28 cellular contexts compared by ENCODE assay signal in the genomic region with DNA sequence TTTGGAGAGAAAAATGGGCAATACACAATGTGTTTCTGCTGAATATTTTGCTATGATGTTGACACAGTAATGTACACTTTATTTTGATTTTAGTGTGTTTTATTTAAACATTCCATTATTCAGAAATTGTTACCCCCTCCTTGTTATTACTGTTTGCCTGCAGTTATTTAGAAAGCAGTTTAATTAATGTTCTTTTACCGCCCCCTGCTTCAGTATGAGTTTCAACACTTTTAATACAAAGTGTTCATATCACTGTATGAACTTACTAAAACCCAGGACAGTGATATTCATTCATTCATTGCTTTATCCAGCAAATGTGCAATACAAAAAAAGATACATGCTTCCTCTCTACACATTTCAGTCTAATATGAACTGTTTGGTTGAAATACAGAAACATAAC.
"Had no signal": no experiment of that assay in that cellular context is flagged by ENCODE, and none has a peak within 500 bp of the region (broad histone marks: within the 10 kb centered on the region; RNA-seq: fewer than 3 reads in every experiment).

No MANE protein-coding gene starts in this region.

- H3K36me3 Mint-ChIP-seq: activated CD8-positive, alpha-beta memory T cell treated with anti-CD3 and anti-CD28 coated beads, Interleukin-2, amount 10 ng/mL, durations not matched to agents 7 days and 5 days; activated naive CD4-positive, alpha-beta T cell treated with anti-CD3 and anti-CD28 coated beads, Interleukin-2, amount 10 ng/mL, durations not matched to agents 7 days and 5 days; natural killer cell treated with Interleukin-12 subunit alpha and Interleukin-12 subunit beta and Interleukin-15 and Interleukin-18, amount 100 ng/mL, for 72 hours had no signal

- H3K27ac Mint-ChIP-seq: activated CD4-positive, alpha-beta T cell treated with anti-CD3 and anti-CD28 coated beads, Interleukin-2, amount 10 ng/mL, durations not matched to agents 7 days and 5 days; activated CD8-positive, alpha-beta memory T cell treated with anti-CD3 and anti-CD28 coated beads, Interleukin-2, amount 10 ng/mL, durations not matched to agents 7 days and 5 days; activated CD8-positive, alpha-beta T cell treated with anti-CD3 and anti-CD28 coated beads for 36 hours; activated naive CD4-positive, alpha-beta T cell treated with anti-CD3 and anti-CD28 coated beads, Interleukin-2, amount 10 ng/mL, durations not matched to agents 7 days and 5 days; dendritic cell treated with granulocyte-macrophage colony-stimulating factor and Interleukin-4, amounts not matched to agents 40 ng/mL and 50 ng/mL, for 4 days; natural killer cell treated with Interleukin-12 subunit alpha and Interleukin-12 subunit beta and Interleukin-15 and Interleukin-18, amount 100 ng/mL, for 72 hours; stimulated activated naive CD8-positive, alpha-beta T cell treated with anti-CD3 and anti-CD28 coated beads, Interleukin-15, Interleukin-2, amounts not matched to agents 100 ng/mL and 50 ng/mL, for 24 hours; T-helper 2 cell treated with Interferon-gamma antibody and Interleukin-4, amounts not matched to agents 5 μg/mL and 100 μg/mL, for 36 hours had no signal

- H3K27me3 ChIP-seq: cardiac muscle cell, esophagus muscularis mucosa, neutrophil, pancreas, right atrium auricular region, thyroid gland, upper lobe of right lung had no signal

- H3K27ac ChIP-seq: cardiac muscle cell, esophagus muscularis mucosa, neutrophil, pancreas, psoas muscle, right atrium auricular region, thyroid gland, upper lobe of right lung, WERI-Rb-1 had no signal

- H3K4me1 ChIP-seq: pancreas, thyroid gland, upper lobe of right lung had no signal

- H3K4me3 ChIP-seq: cardiac muscle cell, esophagus muscularis mucosa, pancreas, psoas muscle, right atrium auricular region, thyroid gland, upper lobe of right lung had no signal

- DNase-seq: activated CD4-positive, alpha-beta T cell treated with anti-CD3 and anti-CD28 coated beads, Interleukin-2, amount 10 ng/mL, durations not matched to agents 7 days and 5 days; activated CD4-positive, CD25-positive, alpha-beta regulatory T cell treated with anti-CD3 and anti-CD28 coated beads, Interleukin-2, amount 50 U/mL, for 72 hours; activated CD8-positive, alpha-beta memory T cell treated with anti-CD3 and anti-CD28 coated beads, Interleukin-2, amount 10 ng/mL, durations not matched to agents 7 days and 5 days; activated CD8-positive, alpha-beta T cell treated with anti-CD3 and anti-CD28 coated beads for 36 hours; activated effector memory CD4-positive, alpha-beta T cell treated with anti-CD3 and anti-CD28 coated beads, Interleukin-2, amount 50 U/mL, for 16 hours; activated naive CD4-positive, alpha-beta T cell treated with anti-CD3 and anti-CD28 coated beads, Interleukin-2, amount 10 ng/mL, durations not matched to agents 7 days and 5 days; activated T-cell treated with anti-CD3 and anti-CD28 coated beads for 4 hours; amygdala; effector memory CD4-positive, alpha-beta T cell; head of caudate nucleus; left ventricle myocardium superior; pancreas; psoas muscle; stimulated activated CD4-positive, alpha-beta T cell treated with anti-CD3 and anti-CD28 coated beads, Interleukin-12 subunit alpha, Interleukin-12 subunit beta, amount 100 ng/mL, for 4 hours; substantia nigra; thyroid gland; upper lobe of right lung; WERI-Rb-1 had no signal

- ATAC-seq: activated CD8-positive, alpha-beta memory T cell treated with anti-CD3 and anti-CD28 coated beads, Interleukin-2, amount 10 ng/mL, durations not matched to agents 7 days and 5 days; activated CD8-positive, alpha-beta T cell treated with anti-CD3 and anti-CD28 coated beads for 36 hours; natural killer cell treated with Interleukin-12 subunit alpha and Interleukin-12 subunit beta and Interleukin-15 and Interleukin-18, amount 100 ng/mL, for 72 hours; pancreas; upper lobe of right lung had no signal

- FAIRE-seq: frontal cortex, islet of Langerhans, pancreas had no signal

- H3K4me3 Mint-ChIP-seq: activated CD4-positive, alpha-beta T cell treated with anti-CD3 and anti-CD28 coated beads, Interleukin-2, amount 10 ng/mL, durations not matched to agents 7 days and 5 days; activated CD8-positive, alpha-beta memory T cell treated with anti-CD3 and anti-CD28 coated beads, Interleukin-2, amount 10 ng/mL, durations not matched to agents 7 days and 5 days; activated CD8-positive, alpha-beta T cell treated with anti-CD3 and anti-CD28 coated beads for 36 hours; activated naive CD4-positive, alpha-beta T cell treated with anti-CD3 and anti-CD28 coated beads, Interleukin-2, amount 10 ng/mL, durations not matched to agents 7 days and 5 days; dendritic cell treated with granulocyte-macrophage colony-stimulating factor and Interleukin-4, amounts not matched to agents 40 ng/mL and 50 ng/mL, for 4 days; natural killer cell treated with Interleukin-12 subunit alpha and Interleukin-12 subunit beta and Interleukin-15 and Interleukin-18, amount 100 ng/mL, for 72 hours; stimulated activated naive CD8-positive, alpha-beta T cell treated with anti-CD3 and anti-CD28 coated beads, Interleukin-15, Interleukin-2, amounts not matched to agents 100 ng/mL and 50 ng/mL, for 24 hours; T-helper 2 cell treated with Interferon-gamma antibody and Interleukin-4, amounts not matched to agents 5 μg/mL and 100 μg/mL, for 36 hours had no signal

- H3K36me3 ChIP-seq: cardiac muscle cell, esophagus muscularis mucosa, neutrophil, pancreas, right atrium auricular region, thyroid gland, upper lobe of right lung, WERI-Rb-1 had no signal

- H3K9me3 ChIP-seq: esophagus muscularis mucosa, neutrophil, pancreas, psoas muscle, right atrium auricular region, thyroid gland, upper lobe of right lung had no signal

- H3K9me3 Mint-ChIP-seq: activated CD4-positive, alpha-beta T cell treated with anti-CD3 and anti-CD28 coated beads, Interleukin-2, amount 10 ng/mL, durations not matched to agents 7 days and 5 days; activated CD8-positive, alpha-beta T cell treated with anti-CD3 and anti-CD28 coated beads for 36 hours; activated naive CD4-positive, alpha-beta T cell treated with anti-CD3 and anti-CD28 coated beads, Interleukin-2, amount 10 ng/mL, durations not matched to agents 7 days and 5 days; dendritic cell treated with granulocyte-macrophage colony-stimulating factor and Interleukin-4, amounts not matched to agents 40 ng/mL and 50 ng/mL, for 4 days; natural killer cell treated with Interleukin-12 subunit alpha and Interleukin-12 subunit beta and Interleukin-15 and Interleukin-18, amount 100 ng/mL, for 72 hours; stimulated activated naive CD8-positive, alpha-beta T cell treated with anti-CD3 and anti-CD28 coated beads, Interleukin-15, Interleukin-2, amounts not matched to agents 100 ng/mL and 50 ng/mL, for 24 hours; T-helper 2 cell treated with Interferon-gamma antibody and Interleukin-4, amounts not matched to agents 5 μg/mL and 100 μg/mL, for 36 hours had no signal

- H3K27me3 Mint-ChIP-seq: activated CD4-positive, alpha-beta T cell treated with anti-CD3 and anti-CD28 coated beads, Interleukin-2, amount 10 ng/mL, durations not matched to agents 7 days and 5 days; activated CD8-positive, alpha-beta T cell treated with anti-CD3 and anti-CD28 coated beads for 36 hours; activated naive CD4-positive, alpha-beta T cell treated with anti-CD3 and anti-CD28 coated beads, Interleukin-2, amount 10 ng/mL, durations not matched to agents 7 days and 5 days; dendritic cell treated with granulocyte-macrophage colony-stimulating factor and Interleukin-4, amounts not matched to agents 40 ng/mL and 50 ng/mL, for 4 days; natural killer cell treated with Interleukin-12 subunit alpha and Interleukin-12 subunit beta and Interleukin-15 and Interleukin-18, amount 100 ng/mL, for 72 hours; stimulated activated naive CD8-positive, alpha-beta T cell treated with anti-CD3 and anti-CD28 coated beads, Interleukin-15, Interleukin-2, amounts not matched to agents 100 ng/mL and 50 ng/mL, for 24 hours had no signal

- H3K4me1 Mint-ChIP-seq: activated CD4-positive, alpha-beta T cell treated with anti-CD3 and anti-CD28 coated beads, Interleukin-2, amount 10 ng/mL, durations not matched to agents 7 days and 5 days; activated CD8-positive, alpha-beta memory T cell treated with anti-CD3 and anti-CD28 coated beads, Interleukin-2, amount 10 ng/mL, durations not matched to agents 7 days and 5 days; activated naive CD4-positive, alpha-beta T cell treated with anti-CD3 and anti-CD28 coated beads, Interleukin-2, amount 10 ng/mL, durations not matched to agents 7 days and 5 days had no signal
